2 cellular contexts compared by ENCODE assay signal in the genomic region with DNA sequence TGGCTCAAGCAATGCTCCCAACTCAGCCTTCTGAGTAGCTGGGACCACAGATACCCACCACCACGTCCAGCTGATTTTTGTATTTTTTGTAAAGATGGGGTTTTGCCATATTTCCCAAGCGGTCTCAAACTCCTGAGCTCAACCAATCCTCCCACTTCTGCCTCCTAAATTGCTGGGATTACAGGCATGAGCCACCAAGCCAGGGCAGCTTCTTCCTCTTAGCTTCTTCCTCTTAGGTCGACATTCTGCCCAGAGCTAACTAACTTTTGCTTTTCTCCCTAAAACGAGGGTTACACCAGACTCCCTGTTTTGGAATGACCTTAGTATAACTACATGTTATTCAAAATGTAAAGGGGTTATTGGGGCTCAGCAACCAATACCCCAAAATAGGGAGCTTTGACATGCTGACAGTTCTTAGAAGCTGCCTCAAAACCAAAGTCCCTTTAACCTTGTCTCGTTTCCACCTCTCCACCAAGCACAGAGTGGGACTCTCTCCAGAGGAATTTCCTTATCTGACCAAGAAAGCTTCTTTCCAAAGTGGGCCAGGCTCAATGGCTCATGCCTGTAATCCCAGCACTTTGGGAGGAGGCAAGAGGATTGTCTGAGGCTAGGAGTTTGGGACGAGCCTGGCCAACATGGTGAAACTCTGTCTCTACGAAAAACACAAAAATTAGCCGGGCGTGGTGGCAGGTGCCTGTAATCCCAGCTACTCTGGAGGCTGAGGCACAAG.
TF ChIP-seq lines count a peak whose summit lies in the region.

No MANE protein-coding gene starts in this region.

TF ChIP-seq in GM23338, 12 proteins besides CTCF, POLR2A, EP300 and RAD21:
- no peak for TF ChIP-seq POLR2AphosphoS5 (IDR thresholded peaks at IDR 0.05; ENCODE audit: low read depth)

TF ChIP-seq in H1, 55 proteins besides CTCF, POLR2A, EP300 and RAD21:
- TF ChIP-seq PHF8 (conservative IDR thresholded peaks at IDR 0.05; ENCODE audit: low read depth, low read length) (no peak), CHD7 (IDR thresholded peaks at IDR 0.05; ENCODE audit: insufficient replicate concordance, low read length) (no peak), SUZ12 (IDR thresholded peaks at IDR 0.05; ENCODE audit: low read length) (no peak), EZH2 (IDR thresholded peaks at IDR 0.05; ENCODE audit: low read depth, low read length, severe bottlenecking) (no peak), CREB1 (IDR thresholded peaks at IDR 0.05) (no peak), RFX5 (IDR thresholded peaks at IDR 0.05; ENCODE audit: borderline replicate concordance, low read depth, low read length) (no peak), HDAC2 (IDR thresholded peaks at IDR 0.05; ENCODE audit: borderline replicate concordance in 1 of 2, low read depth in 2 of 2, low read length in 2 of 2) (no peak), SP1 (IDR thresholded peaks at IDR 0.05; ENCODE audit: low read depth, low read length) (no peak), POU5F1 (IDR thresholded peaks at IDR 0.05; ENCODE audit: low read depth, low read length) (no peak), POLR2AphosphoS5 (IDR thresholded peaks at IDR 0.05; ENCODE audit: low read depth, low read length) (no peak), SP2 (IDR thresholded peaks at IDR 0.05; ENCODE audit: low read length) (no peak), BRCA1 (IDR thresholded peaks at IDR 0.05; ENCODE audit: low read depth, low read length) (no peak), TEAD4 (IDR thresholded peaks at IDR 0.05; ENCODE audit: low read depth, low read length) (no peak)
- TF ChIP-seq, protein P1, sequence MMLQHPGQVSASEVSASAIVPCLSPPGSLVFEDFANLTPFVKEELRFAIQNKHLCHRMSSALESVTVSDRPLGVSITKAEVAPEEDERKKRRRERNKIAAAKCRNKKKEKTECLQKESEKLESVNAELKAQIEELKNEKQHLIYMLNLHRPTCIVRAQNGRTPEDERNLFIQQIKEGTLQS (IDR thresholded peaks at IDR 0.05; ENCODE audit: insufficient read depth, low read depth, low read length), result no peak
